Comparison of ENCODE assay signal across 24 cellular contexts in genomic region chr11:27328602-27329001, GRCh38. TPM values are rescaled to one million over a fixed set of nuclear protein-coding genes. Genes with fewer than 3 reads are reported as not detected.
DNase-seq lines count a peak whose midpoint lies in the region; ATAC-seq and TF ChIP-seq lines count a peak whose summit lies in the region.
"Had no signal": no experiment of that assay in that cellular context is flagged by ENCODE, and none has a peak within 500 bp of the region (broad histone marks: within the 10 kb centered on the region; RNA-seq: fewer than 3 reads in every experiment).

No MANE protein-coding gene starts in this region.

- WGBS in IMR-90 (ENCODE audit: extremely low coverage in 2 of 2, insufficient read length in 1 of 2), 2 experiments: no CpG with 5 or more reads among the region's 4 CpGs

- dilution Hi-C loops in IMR-90 (cut with HindIII; ENCODE audit: low sequenced_read_pairs, unreplicated experiment): no loop called here

- no peak overlapping the region for H3K4ac ChIP-seq in IMR-90 (ENCODE audit: low read depth, low read length)

- no peaks in the 10 kb centered on the region for H3K79me1 ChIP-seq in IMR-90 (ENCODE audit: low read depth in 1 of 2, low read length in 2 of 2)

- POLR2A ChIA-PET in IMR-90 (lab: Charles Lee; ENCODE audit: unreplicated experiment): no interaction called here
- POLR2A ChIA-PET in CD4-positive, alpha-beta T cell (lab: Charles Lee): no interaction called here

- H3K56ac ChIP-seq in IMR-90 (ENCODE audit: extremely low read depth, insufficient read depth, low read length): no peak overlapping the region

- H3K9ac ChIP-seq in IMR-90 (ENCODE audit: low read depth, low read length): no peak overlapping the region

- H2BK120ac ChIP-seq in IMR-90 (ENCODE audit: low read depth, low read length): no peak overlapping the region

- no peak for TF ChIP-seq RAD21 in IMR-90 (IDR thresholded peaks at IDR 0.05; ENCODE audit: low read length)

- no peak overlapping the region for H3K23ac ChIP-seq in IMR-90 (ENCODE audit: low read depth, low read length)

- H2BK15ac ChIP-seq in IMR-90 (ENCODE audit: low read depth, low read length): no peak overlapping the region

- H3K4me2 ChIP-seq in IMR-90 (ENCODE audit: low read depth, low read length): no peak overlapping the region
- H3K4me2 ChIP-seq: smooth muscle cell had no signal

- peaks cover 12% of the 10 kb centered on the region for H3K36me3 Mint-ChIP-seq in chondrocyte (ENCODE audit: low read depth)
- no peaks in the 10 kb centered on the region for H3K36me3 Mint-ChIP-seq in CD4-positive, alpha-beta T cell (ENCODE audit: low read depth)
- no peaks in the 10 kb centered on the region for H3K36me3 Mint-ChIP-seq in activated naive CD4-positive, alpha-beta T cell treated with anti-CD3 and anti-CD28 coated beads, Interleukin-2, amount 10 ng/mL, durations not matched to agents 7 days and 5 days

- no peak overlapping the region for H2AK9ac ChIP-seq in IMR-90 (replicated peaks; ENCODE audit: low read depth, low read length, poor library complexity)

- no peak overlapping the region for H2BK5ac ChIP-seq in IMR-90 (ENCODE audit: low read depth, low read length, poor library complexity, severe bottlenecking)

- H4K8ac ChIP-seq in IMR-90 (ENCODE audit: low read depth in 2 of 2, low read length in 2 of 2): no peak overlapping the region

- no peak overlapping the region for H3K18ac ChIP-seq in IMR-90 (ENCODE audit: low read depth, low read length)

- in situ Hi-C loops in IMR-90 (cut with MboI; ENCODE audit: low sequenced_read_pairs): no loop called here

- H3K27ac Mint-ChIP-seq in chondrocyte (ENCODE audit: unreplicated experiment): peak overlapping the region; percentile 90
- H3K27ac Mint-ChIP-seq in CD4-positive, alpha-beta T cell: no peak overlapping the region
- no peak overlapping the region for H3K27ac Mint-ChIP-seq in activated naive CD4-positive, alpha-beta T cell treated with anti-CD3 and anti-CD28 coated beads, Interleukin-2, amount 10 ng/mL, durations not matched to agents 7 days and 5 days
- H3K27ac Mint-ChIP-seq: activated naive CD8-positive, alpha-beta T cell treated with anti-CD3 and anti-CD28 coated beads for 36 hours; T-helper 2 cell treated with Interferon-gamma antibody and Interleukin-4, amounts not matched to agents 5 μg/mL and 100 μg/mL, for 36 hours had no signal

- no peak overlapping the region for H2AFZ ChIP-seq in IMR-90 (replicated peaks; ENCODE audit: low read length, poor library complexity)

- TF ChIP-seq POLR2A in IMR-90 (IDR thresholded peaks at IDR 0.05; ENCODE audit: low read depth, low read length) (no peak), uterus (IDR thresholded peaks at IDR 0.05) (no peak)

- no TSS peak for BruUV-seq in IMR-90 (replicated peaks; lab: Mats Ljungman, UMichigan)

- H4K91ac ChIP-seq in IMR-90 (ENCODE audit: insufficient read depth, low read depth, low read length): no peak overlapping the region

- peaks cover 15% of the 10 kb centered on the region for H3K9me3 Mint-ChIP-seq in chondrocyte (ENCODE audit: low read depth)
- no peaks in the 10 kb centered on the region for H3K9me3 Mint-ChIP-seq in CD4-positive, alpha-beta T cell
- H3K9me3 Mint-ChIP-seq in activated naive CD4-positive, alpha-beta T cell treated with anti-CD3 and anti-CD28 coated beads, Interleukin-2, amount 10 ng/mL, durations not matched to agents 7 days and 5 days: peaks cover 2% of the 10 kb centered on the region
- H3K9me3 Mint-ChIP-seq: central memory CD8-positive, alpha-beta T cell; T-helper 2 cell treated with Interferon-gamma antibody and Interleukin-4, amounts not matched to agents 5 μg/mL and 100 μg/mL, for 36 hours had no signal

- intact Hi-C loops in IMR-90 (cut with micrococcal nuclease): no loop called here
- intact Hi-C loops in CD4-positive, alpha-beta T cell (cut with DNase I, micrococcal nuclease): no loop called here
- intact Hi-C loops in uterus (cut with DNase I; ENCODE audit: low total_unique reads): no loop called here

- no peaks in the 10 kb centered on the region for H3K27me3 Mint-ChIP-seq in chondrocyte (ENCODE audit: low read depth)
- no peaks in the 10 kb centered on the region for H3K27me3 Mint-ChIP-seq in CD4-positive, alpha-beta T cell
- no peaks in the 10 kb centered on the region for H3K27me3 Mint-ChIP-seq in activated naive CD4-positive, alpha-beta T cell treated with anti-CD3 and anti-CD28 coated beads, Interleukin-2, amount 10 ng/mL, durations not matched to agents 7 days and 5 days
- H3K27me3 Mint-ChIP-seq: central memory CD8-positive, alpha-beta T cell had no signal

- H3K27me3 ChIP-seq in IMR-90 (ENCODE audit: control insufficient read depth, insufficient read depth, low read length): no peaks in the 10 kb centered on the region
- H3K27me3 ChIP-seq in CD4-positive, alpha-beta T cell (ENCODE audit: control insufficient read depth, insufficient read depth, low read length): no peaks in the 10 kb centered on the region
- no peaks in the 10 kb centered on the region for H3K27me3 ChIP-seq in uterus
- H3K27me3 ChIP-seq: dorsolateral prefrontal cortex, upper lobe of right lung had no signal

- H3K4me3 Mint-ChIP-seq in chondrocyte (ENCODE audit: unreplicated experiment): no peak overlapping the region
- H3K4me3 Mint-ChIP-seq in CD4-positive, alpha-beta T cell: no peak overlapping the region
- no peak overlapping the region for H3K4me3 Mint-ChIP-seq in activated naive CD4-positive, alpha-beta T cell treated with anti-CD3 and anti-CD28 coated beads, Interleukin-2, amount 10 ng/mL, durations not matched to agents 7 days and 5 days
- H3K4me3 Mint-ChIP-seq: activated naive CD8-positive, alpha-beta T cell treated with anti-CD3 and anti-CD28 coated beads for 36 hours; central memory CD8-positive, alpha-beta T cell; T-helper 2 cell treated with Interferon-gamma antibody and Interleukin-4, amounts not matched to agents 5 μg/mL and 100 μg/mL, for 36 hours had no signal

- peaks cover 6% of the 10 kb centered on the region for H3K4me1 ChIP-seq in IMR-90 (ENCODE audit: control insufficient read depth, insufficient read depth, low read length)
- H3K4me1 ChIP-seq in uterus: no peaks in the 10 kb centered on the region
- H3K4me1 ChIP-seq: upper lobe of right lung had no signal

- TF ChIP-seq CTCF in IMR-90 (conservative IDR thresholded peaks at IDR 0.05; ENCODE audit: low read depth, low read length): no peak
- TF ChIP-seq CTCF in chondrocyte (IDR thresholded peaks at IDR 0.05): no peak
- TF ChIP-seq CTCF in CD4-positive, alpha-beta T cell (IDR thresholded peaks at IDR 0.05): no peak
- TF ChIP-seq CTCF in uterus (IDR thresholded peaks at IDR 0.05): no peak

- no peak overlapping the region for H3K27ac ChIP-seq in IMR-90 (ENCODE audit: insufficient read depth, low read length)
- H3K27ac ChIP-seq in CD4-positive, alpha-beta T cell (ENCODE audit: low read depth, low read length): no peak overlapping the region
- H3K27ac ChIP-seq in uterus: no peak overlapping the region
- H3K27ac ChIP-seq: C4-2B, dorsolateral prefrontal cortex, upper lobe of right lung had no signal

- CTCF ChIA-PET in IMR-90 (lab: Yijun Ruan, JAX): interaction anchor here (1.3 kb wide), 1 partner anchor 13 kb away, joined by 4 read pairs; no protein-coding TSS in a partner anchor
- CTCF ChIA-PET in CD4-positive, alpha-beta T cell (lab: Charles Lee): no interaction called here
- CTCF ChIA-PET in activated naive CD4-positive, alpha-beta T cell treated with anti-CD3 and anti-CD28 coated beads, Interleukin-2, amount 10 ng/mL, durations not matched to agents 7 days and 5 days (lab: Charles Lee): no interaction called here

- no peak overlapping the region for H2BK20ac ChIP-seq in IMR-90 (ENCODE audit: low read depth, low read length)

- no peak overlapping the region for H2AK5ac ChIP-seq in IMR-90 (ENCODE audit: low read depth, low read length)

- H3K9me1 ChIP-seq in IMR-90 (ENCODE audit: insufficient read depth, low read length): no peaks in the 10 kb centered on the region; the same call in 1 of the 2 replicates

- H3K14ac ChIP-seq in IMR-90 (replicated peaks; ENCODE audit: low read depth, low read length): peak overlapping the region; percentile 56; the same call in 1 of the 2 replicates

- H3K9me3 ChIP-seq in IMR-90 (ENCODE audit: control insufficient read depth, insufficient read depth, low read length) (no peaks in the 10 kb centered on the region), uterus (no peaks in the 10 kb centered on the region)
- H3K9me3 ChIP-seq in CD4-positive, alpha-beta T cell (ENCODE audit: control insufficient read depth, low read length): no peaks in the 10 kb centered on the region
- H3K9me3 ChIP-seq: upper lobe of right lung had no signal

- no peak overlapping the region for H3K4me3 ChIP-seq in IMR-90 (ENCODE audit: insufficient read depth, low read depth, low read length)
- no peak overlapping the region for H3K4me3 ChIP-seq in uterus
- H3K4me3 ChIP-seq: dorsolateral prefrontal cortex, smooth muscle cell, upper lobe of right lung had no signal

- H3K4me1 Mint-ChIP-seq in chondrocyte (ENCODE audit: low read depth): peaks cover 39% of the 10 kb centered on the region
- no peaks in the 10 kb centered on the region for H3K4me1 Mint-ChIP-seq in CD4-positive, alpha-beta T cell (ENCODE audit: low read depth)
- no peaks in the 10 kb centered on the region for H3K4me1 Mint-ChIP-seq in activated naive CD4-positive, alpha-beta T cell treated with anti-CD3 and anti-CD28 coated beads, Interleukin-2, amount 10 ng/mL, durations not matched to agents 7 days and 5 days
- H3K4me1 Mint-ChIP-seq: activated naive CD8-positive, alpha-beta T cell treated with anti-CD3 and anti-CD28 coated beads for 36 hours; central memory CD8-positive, alpha-beta T cell had no signal

- DNase-seq in IMR-90 (no peak), chondrocyte (ENCODE audit: low spot score) (no peak), islet precursor cell (peak; percentile 65), renal cortical epithelial cell (ENCODE audit: low read depth) (peak; percentile 70), uterus (no peak)
- DNase-seq in CD4-positive, alpha-beta T cell: no peak
- DNase-seq in activated naive CD4-positive, alpha-beta T cell treated with anti-CD3 and anti-CD28 coated beads, Interleukin-2, amount 10 ng/mL, durations not matched to agents 7 days and 5 days: no peak
- DNase-seq: activated CD4-positive, alpha-beta T cell treated with anti-CD3 and anti-CD28 coated beads for 4 hours; activated naive CD8-positive, alpha-beta T cell treated with anti-CD3 and anti-CD28 coated beads for 36 hours; activated T-cell treated with anti-CD3 and anti-CD28 coated beads for 4 hours; DMS79 treated with DMSO at 0.1 percent for 48 hours; dorsolateral prefrontal cortex; left cardiac atrium; NCI-H1694; NCI-H2171 treated with DMSO at 0.1 percent for 48 hours; NCI-H510A treated with DMSO at 0.1 percent for 48 hours; NK-92 treated with Interleukin-12 subunit alpha and Interleukin-12 subunit beta, amount 100 ng/mL, for 24 hours; SHP77 treated with DMSO at 0.1 percent for 48 hours; stimulated activated CD4-positive, alpha-beta T cell treated with anti-CD3 and anti-CD28 coated beads, Interleukin-1b, Interleukin-23, amount 100 ng/mL, for 48 hours; upper lobe of right lung had no signal

- H4K20me1 ChIP-seq in IMR-90 (ENCODE audit: insufficient read depth, low read length): no peaks in the 10 kb centered on the region

- ATAC-seq in IMR-90 (ENCODE audit: low read depth): no peak
- no peak for ATAC-seq in CD4-positive, alpha-beta T cell (ENCODE audit: poor library complexity)
- ATAC-seq: left cardiac atrium, upper lobe of right lung had no signal

- H4K5ac ChIP-seq in IMR-90 (ENCODE audit: low read depth, low read length): no peak overlapping the region

- H3K36me3 ChIP-seq in IMR-90 (ENCODE audit: control insufficient read depth, insufficient read depth, low read length): no peaks in the 10 kb centered on the region
- H3K36me3 ChIP-seq in uterus: no peaks in the 10 kb centered on the region
- H3K36me3 ChIP-seq: upper lobe of right lung had no signal

RNA-seq across cellular contexts. Expression of gene CCDC34, which starts 34.4 kb away (rescaled TPM):
- total RNA-seq in IMR-90 (2012; rRNA removed): 2.5 and 3.9 TPM in 2 replicates
- polyA plus RNA-seq in IMR-90 (2012; rRNA removed): 4.0 and 4.5 TPM in 2 replicates
- polyA plus RNA-seq in IMR-90 (2012; cell fraction: cytosol; rRNA removed): 2.5 and 4.9 TPM in 2 replicates
- 0.98 and 1.0 TPM in 2 replicates for polyA plus RNA-seq in IMR-90 (2012; cell fraction: nucleus; rRNA removed; ENCODE audit: low replicate concordance)
- 3.6 to 12.6 TPM (median 4.3 TPM) in 3 replicates for total RNA-seq in chondrocyte
- 4.0 and 5.0 TPM in 2 replicates for total RNA-seq in renal cortical epithelial cell
- 1 to 10 TPM; 1.3 to 1.6 TPM for total RNA-seq in CD4-positive, alpha-beta T cell
- 1 to 10 TPM in 2 of 4 donors, under 1 TPM in 1, not detected in 1; 0.26 to 8.2 (median 2.7) TPM for total RNA-seq in uterus

Comparison
In these comparisons a context has a peak if more than half of its experiments do, and no peak if none do; other contexts are left out.
1. DNase-seq: peak in islet precursor cell (single experiment) and renal cortical epithelial cell (single experiment); none in IMR-90 (single experiment), chondrocyte (single experiment), CD4-positive, alpha-beta T cell (0 of 10), uterus (0 of 2) and activated naive CD4-positive, alpha-beta T cell treated with anti-CD3 and anti-CD28 coated beads, Interleukin-2, amount 10 ng/mL, durations not matched to agents 7 days and 5 days (single experiment).